In genomic region chr2:223894009-223894408, GRCh38 we compare ENCODE assay signal across 18 cellular contexts. TPM values are rescaled to one million over a fixed set of nuclear protein-coding genes. Genes with fewer than 3 reads are reported as not detected.
DNase-seq lines count a peak whose midpoint lies in the region; ATAC-seq, FAIRE-seq and TF ChIP-seq lines count a peak whose summit lies in the region.
"Had no signal": no experiment of that assay in that cellular context is flagged by ENCODE, and none has a peak within 500 bp of the region (broad histone marks: within the 10 kb centered on the region; RNA-seq: fewer than 3 reads in every experiment).

No MANE protein-coding gene starts in this region.

- H2AFZ ChIP-seq in HepG2 (ENCODE audit: low read length): no peak overlapping the region

- TF ChIP-seq EP300 in HepG2 (IDR thresholded peaks at IDR 0.05; ENCODE audit: low read depth in 2 of 2, low read length in 2 of 2): no peak
- no peak for TF ChIP-seq EP300 in HepG2 (CRISPR knock-in tag; IDR thresholded peaks at IDR 0.05; ENCODE audit: borderline replicate concordance)

- no peak for TF ChIP-seq RAD21 in HepG2 (CRISPR knock-in tag; IDR thresholded peaks at IDR 0.05)

- H3K36me3 ChIP-seq in HepG2 (replicated peaks in 1 of 2; ENCODE audit: control insufficient read depth in 1 of 2, insufficient read depth in 2 of 2, low read length in 2 of 2) (peaks cover 13 to 53% of the 10 kb centered on the region in 2 experiments), right lobe of liver (peaks cover 0 to 46% (median 10%) of the 10 kb centered on the region in 4 donors), breast epithelium (peaks cover 4% of the 10 kb centered on the region), gastrocnemius medialis (peaks cover 0 to 58% of the 10 kb centered on the region in 2 donors)

- no peak overlapping the region for H3K4me3 ChIP-seq in HepG2 (replicated peaks in 1 of 3; ENCODE audit: insufficient read depth in 1 of 3, low read depth in 2 of 3, low read length in 3 of 3)
- no peak overlapping the region for H3K4me3 ChIP-seq in right lobe of liver
- no peak overlapping the region for H3K4me3 ChIP-seq in breast epithelium
- no peak overlapping the region for H3K4me3 ChIP-seq in gastrocnemius medialis

- H4K20me1 ChIP-seq in HepG2 (ENCODE audit: insufficient read depth, low read length): no peaks in the 10 kb centered on the region; the same call in 1 of the 2 replicates

- WGBS in HepG2 (ENCODE audit: low lambda C conversion rate): 96% methylated on average over 8 of the region's 8 CpGs
- WGBS in right lobe of liver (ENCODE audit: insufficient coverage, low coverage, low lambda C conversion rate, missing lambda C conversion rate): 89% methylated on average over 5 of the region's 8 CpGs

- no peak for ATAC-seq in HepG2
- ATAC-seq in right lobe of liver: no peak
- ATAC-seq in gastrocnemius medialis: no peak
- ATAC-seq in GM19324 (IDR thresholded peaks at IDR 0.05; ENCODE audit: low FRiP score, unreplicated experiment): no peak

- FAIRE-seq in HepG2 (lab: Jason Lieb, UNC) (no peak), urothelium cell line (lab: Jason Lieb, UNC) (no peak)
- FAIRE-seq: A204.1, GM19239 had no signal

- H3K9ac ChIP-seq in HepG2 (ENCODE audit: insufficient read depth, low read depth, low read length): no peak overlapping the region

- H3K27me3 ChIP-seq in HepG2 (ENCODE audit: control insufficient read depth in 1 of 2, insufficient read depth in 2 of 2, low read length in 2 of 2) (no peaks in the 10 kb centered on the region), right lobe of liver (no peaks in the 10 kb centered on the region), breast epithelium (no peaks in the 10 kb centered on the region), gastrocnemius medialis (no peaks in the 10 kb centered on the region)

- TF ChIP-seq CTCF in HepG2 (CRISPR knock-in tag; IDR thresholded peaks at IDR 0.05) (no peak), right lobe of liver (IDR thresholded peaks at IDR 0.05) (no peak), breast epithelium (IDR thresholded peaks at IDR 0.05) (no peak), gastrocnemius medialis (IDR thresholded peaks at IDR 0.05 in 4 of 5, conservative IDR thresholded peaks at IDR 0.05 in 1 of 5) (no peak)

- POLR2A ChIA-PET in HepG2 (lab: Yijun Ruan, JAX): interaction anchor here (1.9 kb wide), 1 partner anchor 36 kb away, joined by 7 read pairs; no protein-coding TSS in a partner anchor

- H3K4me2 ChIP-seq in HepG2 (ENCODE audit: low read depth, low read length): no peak overlapping the region

- DNase-seq in HepG2 (ENCODE audit: low spot score) (no peak), right lobe of liver (no peak), NOMO-1 treated with DMSO at 0.1 percent for 48 hours (lab: John Stamatoyannopoulos, UW; ENCODE audit: unreplicated experiment) (peak; percentile 75), germinal center (ENCODE audit: low spot score) (peak; percentile 56), breast epithelium (ENCODE audit: low spot score in 2 of 2) (no peak), gastrocnemius medialis (no peak), urothelium cell line (ENCODE audit: low spot score) (no peak)
- DNase-seq: COR-L47, DMS153, EL, NCI-H1048, NCI-H146, NCI-H2081, NCI-H524, SIG-M5 had no signal

- BruUV-seq in HepG2 (replicated peaks; lab: Mats Ljungman, UMichigan): no TSS peak

- CTCF ChIA-PET in HepG2 (lab: Yijun Ruan, JAX; ENCODE audit: low intra/inter-chr PET ratio, low total read pairs): no interaction called here

- H3K27ac ChIP-seq in HepG2 (ENCODE audit: extremely low read length, insufficient read depth, low read length) (no peak overlapping the region), right lobe of liver (no peak overlapping the region), breast epithelium (no peak overlapping the region), gastrocnemius medialis (no peak overlapping the region)

- in situ Hi-C loops in HepG2 (cut with HindIII; ENCODE audit: extremely low pct_ligation_motif_present, low pct_unique_long_range_greater_than_20kb): no loop called here
- in situ Hi-C loops in gastrocnemius medialis (cut with MboI; ENCODE audit: low sequenced_read_pairs in 4 of 4): no loop called here

- no peaks in the 10 kb centered on the region for H3K79me2 ChIP-seq in HepG2 (ENCODE audit: insufficient read depth, low read length)

- intact Hi-C loops in HepG2 (cut with micrococcal nuclease; ENCODE audit: unreplicated experiment) (no loop called here), right lobe of liver (cut with DNase I) (no loop called here), breast epithelium (cut with DNase I; ENCODE audit: low total_unique reads) (no loop called here), gastrocnemius medialis (cut with DNase I; ENCODE audit: low total_unique reads) (no loop called here)

- H3K4me1 ChIP-seq in HepG2 (ENCODE audit: insufficient read depth, low read length): peaks cover 15% of the 10 kb centered on the region
- H3K4me1 ChIP-seq in right lobe of liver: no peaks in the 10 kb centered on the region
- no peaks in the 10 kb centered on the region for H3K4me1 ChIP-seq in breast epithelium
- H3K4me1 ChIP-seq in gastrocnemius medialis: no peaks in the 10 kb centered on the region

- H3K9me3 ChIP-seq in HepG2 (ENCODE audit: low read length) (no peaks in the 10 kb centered on the region), right lobe of liver (no peaks in the 10 kb centered on the region), breast epithelium (no peaks in the 10 kb centered on the region), gastrocnemius medialis (no peaks in the 10 kb centered on the region)

- no peak for TF ChIP-seq POLR2A in HepG2 (IDR thresholded peaks at IDR 0.05; ENCODE audit: insufficient read depth in 1 of 2, low read depth in 2 of 2, low read length in 2 of 2)
- no peak for TF ChIP-seq POLR2A in right lobe of liver (IDR thresholded peaks at IDR 0.05)
- TF ChIP-seq POLR2A in breast epithelium (IDR thresholded peaks at IDR 0.05): no peak
- no peak for TF ChIP-seq POLR2A in gastrocnemius medialis (IDR thresholded peaks at IDR 0.05)

TF ChIP-seq in HepG2, 621 proteins besides CTCF, POLR2A, EP300 and RAD21:
- TF ChIP-seq ZNF510 (CRISPR knock-in tag; IDR thresholded peaks at IDR 0.05; ENCODE audit: low read depth): no peak
- 0 out of 2 replicates have a peak, but pooled peaks have one; percentile 66 for TF ChIP-seq RFX5 (IDR thresholded peaks at IDR 0.05; ENCODE audit: low read depth, low read length)

RNA-seq across cellular contexts. Expression of gene WDFY1, which starts 51.1 kb away (rescaled TPM):
- total RNA-seq in HepG2 (2016; rRNA removed; fragmentation: Illumina TruSeq; extraction: Trizol) (77.0 and 92.1 TPM in 2 replicates), right lobe of liver (10 to 100 TPM; 19.7 to 28.0 (median 21.4) TPM), breast epithelium (10 to 100 TPM; 45.2 to 57.6 (median 46.2) TPM), gastrocnemius medialis (10 to 100 TPM; 12.0 to 25.7 (median 17.1) TPM)
- 11.5 and 14.6 TPM in 2 replicates for total RNA-seq in HepG2 (2016; cell fraction: cytosol; rRNA removed; fragmentation: Illumina TruSeq; extraction: Trizol; ENCODE audit: low read depth)
- total RNA-seq in HepG2 (2016; cell fraction: insoluble cytoplasmic fraction; rRNA removed; fragmentation: Illumina TruSeq; extraction: Trizol): 74.9 and 94.6 TPM in 2 replicates
- total RNA-seq in HepG2 (2016; cell fraction: membrane; rRNA removed; fragmentation: Illumina TruSeq; extraction: Trizol): 26.9 and 28.9 TPM in 2 replicates
- total RNA-seq in HepG2 (2016; cell fraction: nucleus; rRNA removed; fragmentation: Illumina TruSeq; extraction: Trizol): 97.2 and 104 TPM in 2 replicates
- polyA plus RNA-seq in HepG2 (2011; rRNA removed): 77.1 and 78.4 TPM in 2 replicates
- 40.1 and 47.7 TPM in 2 replicates for polyA plus RNA-seq in HepG2 (2011; cell fraction: cytosol; rRNA removed)
- polyA plus RNA-seq in HepG2 (2011; cell fraction: nucleus; rRNA removed): 98.7 and 128 TPM in 2 replicates
- 36.5 and 42.3 TPM in 2 replicates for polyA plus RNA-seq in HepG2 (2012)
- polyA plus RNA-seq in HepG2 (2016; cell fraction: cytosol; fragmentation: Illumina TruSeq; extraction: Trizol; ENCODE audit: low read depth): 4.0 and 4.3 TPM in 2 replicates
- 72.6 and 75.5 TPM in 2 replicates for polyA plus RNA-seq in HepG2 (2016; cell fraction: insoluble cytoplasmic fraction; fragmentation: Illumina TruSeq; extraction: Trizol; ENCODE audit: low read depth)
- polyA plus RNA-seq in HepG2 (2016; cell fraction: membrane; fragmentation: Illumina TruSeq; extraction: Trizol; ENCODE audit: low read depth): 10.6 and 12.5 TPM in 2 replicates
- polyA plus RNA-seq in HepG2 (2016; cell fraction: nucleus; fragmentation: Illumina TruSeq; extraction: Trizol; ENCODE audit: insufficient read depth, low read depth): 136 and 138 TPM in 2 replicates
- 55.3 and 443 TPM in 2 replicates for polyA minus RNA-seq in HepG2 (2011; rRNA and poly(A)+ RNA removed; ENCODE audit: low replicate concordance)
- 49.8 and 57.9 TPM in 2 replicates for polyA minus RNA-seq in HepG2 (2011; cell fraction: cytosol; rRNA and poly(A)+ RNA removed)
- polyA minus RNA-seq in HepG2 (2011; cell fraction: nucleus; rRNA and poly(A)+ RNA removed): 186 and 218 TPM in 2 replicates

RNA-seq across cellular contexts. Expression of gene AP1S3, which starts 56.6 kb away (rescaled TPM):
- total RNA-seq in HepG2 (2016; rRNA removed; fragmentation: Illumina TruSeq; extraction: Trizol): 16.3 and 26.3 TPM in 2 replicates
- 6.3 and 6.8 TPM in 2 replicates for total RNA-seq in HepG2 (2016; cell fraction: cytosol; rRNA removed; fragmentation: Illumina TruSeq; extraction: Trizol; ENCODE audit: low read depth)
- 16.9 and 26.4 TPM in 2 replicates for total RNA-seq in HepG2 (2016; cell fraction: insoluble cytoplasmic fraction; rRNA removed; fragmentation: Illumina TruSeq; extraction: Trizol)
- 10.6 and 12.4 TPM in 2 replicates for total RNA-seq in HepG2 (2016; cell fraction: membrane; rRNA removed; fragmentation: Illumina TruSeq; extraction: Trizol)
- total RNA-seq in HepG2 (2016; cell fraction: nucleus; rRNA removed; fragmentation: Illumina TruSeq; extraction: Trizol): 10.5 and 13.1 TPM in 2 replicates
- 2.9 and 3.0 TPM in 2 replicates for polyA plus RNA-seq in HepG2 (2011; rRNA removed)
- polyA plus RNA-seq in HepG2 (2011; cell fraction: cytosol; rRNA removed): 2.0 and 2.4 TPM in 2 replicates
- 1.2 TPM in 2 replicates for polyA plus RNA-seq in HepG2 (2011; cell fraction: nucleus; rRNA removed)
- polyA plus RNA-seq in HepG2 (2012): 2.1 and 3.0 TPM in 2 replicates
- 1.8 and 2.4 TPM in 2 replicates for polyA plus RNA-seq in HepG2 (2016; cell fraction: cytosol; fragmentation: Illumina TruSeq; extraction: Trizol; ENCODE audit: low read depth)
- 17.8 and 18.6 TPM in 2 replicates for polyA plus RNA-seq in HepG2 (2016; cell fraction: insoluble cytoplasmic fraction; fragmentation: Illumina TruSeq; extraction: Trizol; ENCODE audit: low read depth)
- 4.3 and 5.4 TPM in 2 replicates for polyA plus RNA-seq in HepG2 (2016; cell fraction: membrane; fragmentation: Illumina TruSeq; extraction: Trizol; ENCODE audit: low read depth)
- polyA plus RNA-seq in HepG2 (2016; cell fraction: nucleus; fragmentation: Illumina TruSeq; extraction: Trizol; ENCODE audit: insufficient read depth, low read depth): 8.0 and 11.0 TPM in 2 replicates
- 3.3 and 6.3 TPM in 2 replicates for polyA minus RNA-seq in HepG2 (2011; rRNA and poly(A)+ RNA removed; ENCODE audit: low replicate concordance)
- polyA minus RNA-seq in HepG2 (2011; cell fraction: cytosol; rRNA and poly(A)+ RNA removed): 3.7 and 4.2 TPM in 2 replicates
- 3.2 and 8.6 TPM in 2 replicates for polyA minus RNA-seq in HepG2 (2011; cell fraction: nucleus; rRNA and poly(A)+ RNA removed)
- total RNA-seq in right lobe of liver: 10 to 100 TPM in 1 of 6 experiments, 1 to 10 TPM in 5; 1.3 to 12.7 (median 3.2) TPM
- 1 to 10 TPM; 2.1 to 9.5 (median 4.7) TPM for total RNA-seq in breast epithelium
- total RNA-seq in gastrocnemius medialis: under 1 TPM in 1 of 4 donors, not detected in 3; 0.20 TPM

Comparison
In these comparisons a context has a peak if more than half of its experiments do, and no peak if none do; other contexts are left out.
1. DNase-seq: peak in NOMO-1 treated with DMSO at 0.1 percent for 48 hours (single experiment) and germinal center (single experiment); none in HepG2 (single experiment), right lobe of liver (0 of 3), breast epithelium (0 of 2), gastrocnemius medialis (0 of 2) and urothelium cell line (single experiment).